In genomic region chr4:115229873-115230272, GRCh38 we compare ENCODE assay signal across 22 cellular contexts.
"Had no signal": no experiment of that assay in that cellular context is flagged by ENCODE, and none has a peak within 500 bp of the region (broad histone marks: within the 10 kb centered on the region; RNA-seq: fewer than 3 reads in every experiment).

No MANE protein-coding gene starts in this region.

- H3K27ac Mint-ChIP-seq: activated CD8-positive, alpha-beta T cell treated with anti-CD3 and anti-CD28 coated beads for 36 hours; activated naive CD4-positive, alpha-beta T cell treated with anti-CD3 and anti-CD28 coated beads, Interleukin-2, amount 10 ng/mL, durations not matched to agents 7 days and 5 days; activated naive CD8-positive, alpha-beta T cell treated with anti-CD3 and anti-CD28 coated beads for 36 hours; activated T-cell treated with anti-CD3 and anti-CD28 coated beads, Interleukin-2, amount 50 U/mL, for 72 hours; activated T-helper 2 cell treated with anti-CD3 and anti-CD28 coated beads, Interferon-gamma antibody, Interleukin-2, Interleukin-4, amounts not matched to agents 10 μg/mL and 5 μg/mL and 100 μg/mL, durations not matched to agents 14 hours and 24 hours and 36 hours; T-cell had no signal

- H3K36me3 Mint-ChIP-seq: activated naive CD4-positive, alpha-beta T cell treated with anti-CD3 and anti-CD28 coated beads, Interleukin-2, amount 10 ng/mL, durations not matched to agents 7 days and 5 days; activated naive CD8-positive, alpha-beta T cell treated with anti-CD3 and anti-CD28 coated beads for 36 hours; T-cell had no signal

- H3K27me3 ChIP-seq: brain microvascular endothelial cell, cardiac muscle cell had no signal

- H3K4me3 ChIP-seq: cardiac muscle cell had no signal

- H3K27me3 Mint-ChIP-seq: activated CD8-positive, alpha-beta T cell treated with anti-CD3 and anti-CD28 coated beads for 36 hours; activated naive CD4-positive, alpha-beta T cell treated with anti-CD3 and anti-CD28 coated beads, Interleukin-2, amount 10 ng/mL, durations not matched to agents 7 days and 5 days; activated naive CD8-positive, alpha-beta T cell treated with anti-CD3 and anti-CD28 coated beads for 36 hours; T-cell had no signal

- H3K9me3 Mint-ChIP-seq: activated CD8-positive, alpha-beta T cell treated with anti-CD3 and anti-CD28 coated beads for 36 hours; activated naive CD4-positive, alpha-beta T cell treated with anti-CD3 and anti-CD28 coated beads, Interleukin-2, amount 10 ng/mL, durations not matched to agents 7 days and 5 days; activated naive CD8-positive, alpha-beta T cell treated with anti-CD3 and anti-CD28 coated beads for 36 hours; activated T-helper 2 cell treated with anti-CD3 and anti-CD28 coated beads, Interferon-gamma antibody, Interleukin-2, Interleukin-4, amounts not matched to agents 10 μg/mL and 5 μg/mL and 100 μg/mL, durations not matched to agents 14 hours and 24 hours and 36 hours had no signal

- ATAC-seq: activated CD8-positive, alpha-beta T cell treated with anti-CD3 and anti-CD28 coated beads for 36 hours; activated T-cell treated with anti-CD3 and anti-CD28 coated beads, Interleukin-2, amount 50 U/mL, for 72 hours; Panc1; T-cell had no signal

- H3K4me1 Mint-ChIP-seq: activated naive CD4-positive, alpha-beta T cell treated with anti-CD3 and anti-CD28 coated beads, Interleukin-2, amount 10 ng/mL, durations not matched to agents 7 days and 5 days; activated naive CD8-positive, alpha-beta T cell treated with anti-CD3 and anti-CD28 coated beads for 36 hours had no signal

- DNase-seq: activated CD4-positive, alpha-beta T cell treated with anti-CD3 and anti-CD28 coated beads for 4 hours; activated CD8-positive, alpha-beta memory T cell treated with anti-CD3 and anti-CD28 coated beads, Interleukin-2, amount 50 U/mL, for 4 hours; activated CD8-positive, alpha-beta T cell treated with anti-CD3 and anti-CD28 coated beads for 36 hours; activated gamma-delta T cell treated with Interleukin-2 at 50 U/mL for 16 hours; activated naive CD4-positive, alpha-beta T cell treated with anti-CD3 and anti-CD28 coated beads, Interleukin-2, amount 10 ng/mL, durations not matched to agents 7 days and 5 days; activated naive CD8-positive, alpha-beta T cell treated with anti-CD3 and anti-CD28 coated beads for 36 hours; activated T-cell treated with anti-CD3 and anti-CD28 coated beads, Interleukin-2, amount 50 U/mL, for 72 hours; brain microvascular endothelial cell; MV-4-11; NCI-H1105; NCI-H1436; NCI-H1694 treated with DMSO at 0.1 percent for 48 hours; NCI-H2029 treated with DMSO at 0.1 percent for 48 hours; NCI-H510A treated with DMSO at 0.1 percent for 48 hours; SHP77 treated with DMSO at 0.1 percent for 48 hours; T-cell; T-helper 2 cell had no signal

- H3K4me3 Mint-ChIP-seq: activated CD8-positive, alpha-beta T cell treated with anti-CD3 and anti-CD28 coated beads for 36 hours; activated naive CD4-positive, alpha-beta T cell treated with anti-CD3 and anti-CD28 coated beads, Interleukin-2, amount 10 ng/mL, durations not matched to agents 7 days and 5 days; activated naive CD8-positive, alpha-beta T cell treated with anti-CD3 and anti-CD28 coated beads for 36 hours; activated T-cell treated with anti-CD3 and anti-CD28 coated beads, Interleukin-2, amount 50 U/mL, for 72 hours; T-cell had no signal

- H3K36me3 ChIP-seq: brain microvascular endothelial cell, cardiac muscle cell had no signal

- H3K27ac ChIP-seq: brain microvascular endothelial cell, cardiac muscle cell, RWPE1, VCaP had no signal
